19 cellular contexts compared by ENCODE assay signal in genomic region chr11:120317689-120318195, GRCh38. TPM values are rescaled to one million over a fixed set of nuclear protein-coding genes. Genes with fewer than 3 reads are reported as not detected.
DNase-seq lines count a peak whose midpoint lies in the region; ATAC-seq and TF ChIP-seq lines count a peak whose summit lies in the region.
"Had no signal": no experiment of that assay in that cellular context is flagged by ENCODE, and none has a peak within 500 bp of the region (broad histone marks: within the 10 kb centered on the region; RNA-seq: fewer than 3 reads in every experiment).

No MANE protein-coding gene starts in this region.

- no peaks in the 10 kb centered on the region for H3K9me3 ChIP-seq in PC-9 (ENCODE audit: insufficient read depth, low read depth)
- no peaks in the 10 kb centered on the region for H3K9me3 ChIP-seq in transverse colon
- H3K9me3 ChIP-seq in SJCRH30 (replicated peaks), result no peaks in the 10 kb centered on the region

- H3K9me2 ChIP-seq in PC-9 (ENCODE audit: insufficient read depth), result no peaks in the 10 kb centered on the region

- TF ChIP-seq CTCF in PC-9 (conservative IDR thresholded peaks at IDR 0.05) (no peak), dorsolateral prefrontal cortex (IDR thresholded peaks at IDR 0.05 in 54 of 56, conservative IDR thresholded peaks at IDR 0.05 in 2 of 56; ENCODE audit: low read depth in 1 of 56, partially characterized antibody in 56 of 56) (no peak), omental fat pad (IDR thresholded peaks at IDR 0.05) (no peak), transverse colon (IDR thresholded peaks at IDR 0.05) (no peak)

- H3K4me3 ChIP-seq in PC-9, result no peak overlapping the region
- H3K4me3 ChIP-seq in dorsolateral prefrontal cortex, result no peak overlapping the region
- no peak overlapping the region for H3K4me3 ChIP-seq in transverse colon
- H3K4me3 ChIP-seq in SJCRH30, result no peak overlapping the region
- H3K4me3 ChIP-seq: hepatocyte had no signal

- H3K79me2 ChIP-seq in PC-9 (ENCODE audit: low read depth), result no peaks in the 10 kb centered on the region
- H3K79me2 ChIP-seq: hepatocyte had no signal

- no peaks in the 10 kb centered on the region for H4K20me1 ChIP-seq in PC-9 (ENCODE audit: insufficient read depth)

- H3K4me1 ChIP-seq in PC-9 (replicated peaks; ENCODE audit: insufficient read depth), result peaks cover 22% of the 10 kb centered on the region
- H3K4me1 ChIP-seq in transverse colon, result peaks cover 10 to 17% (median 12%) of the 10 kb centered on the region in 4 donors
- H3K4me1 ChIP-seq in SJCRH30, result no peaks in the 10 kb centered on the region

- DNase-seq in PC-9, result no peak
- no peak for DNase-seq in dorsolateral prefrontal cortex
- DNase-seq in omental fat pad (ENCODE audit: low spot score), result no peak
- DNase-seq in transverse colon, result no peak
- no peak for DNase-seq in HK-2 (ENCODE audit: unreplicated experiment)
- DNase-seq in SJCRH30, result no peak
- DNase-seq in activated CD4-positive, CD25-positive, alpha-beta regulatory T cell treated with anti-CD3 and anti-CD28 coated beads, Interleukin-2, amount 50 U/mL, for 72 hours, result no peak
- DNase-seq: activated CD4-positive, alpha-beta T cell treated with anti-CD3 and anti-CD28 coated beads, Interleukin-2, amount 10 ng/mL, durations not matched to agents 24 days and 14 days; activated gamma-delta T cell treated with Interleukin-2 at 50 U/mL for 16 hours; AML-193; cerebellar nuclear complex; COR-L47; effector memory CD8-positive, alpha-beta T cell; KBM-7; NCI-H187; NCI-H226; nephron progenitor cell; substantia nigra had no signal

- in situ Hi-C loops in transverse colon (cut with MboI; ENCODE audit: low pct_ligation_motif_present in 1 of 4, low pct_unique_long_range_greater_than_20kb in 1 of 4, low sequenced_read_pairs in 3 of 4), result no loop called here

- TF ChIP-seq POLR2A in transverse colon (IDR thresholded peaks at IDR 0.05), result no peak

- H3F3A ChIP-seq in PC-9 (ENCODE audit: insufficient read depth, low read depth), result peaks cover 6% of the 10 kb centered on the region

- TF ChIP-seq EP300 in transverse colon (IDR thresholded peaks at IDR 0.05; ENCODE audit: low read depth), result no peak

- ATAC-seq in omental fat pad (ENCODE audit: low FRiP score), result peak; percentile 21
- ATAC-seq: effector memory CD8-positive, alpha-beta T cell had no signal

- no peaks in the 10 kb centered on the region for H3K27me3 ChIP-seq in PC-9 (ENCODE audit: insufficient read depth, low read depth)
- no peaks in the 10 kb centered on the region for H3K27me3 ChIP-seq in dorsolateral prefrontal cortex
- peaks cover 4% of the 10 kb centered on the region for H3K27me3 ChIP-seq in transverse colon
- H3K27me3 ChIP-seq in SJCRH30, result no peaks in the 10 kb centered on the region
- H3K27me3 ChIP-seq: hepatocyte had no signal

- peak overlapping the region; percentile 69 for H3K4me2 ChIP-seq in PC-9

- intact Hi-C loops in PC-9 (cut with micrococcal nuclease; ENCODE audit: unreplicated experiment) (loop anchor here (2.0 kb wide), 2 partner anchors 13 to 15 kb away; no protein-coding TSS in a partner anchor), dorsolateral prefrontal cortex (cut with DNase I) (no loop called here), transverse colon (cut with DNase I; ENCODE audit: low total_unique reads) (no loop called here)

- POLR2A ChIA-PET in PC-9 (lab: Charles Lee; ENCODE audit: unreplicated experiment), result no interaction called here

- H2AFZ ChIP-seq in PC-9, result peak overlapping the region; percentile 37; the same call in 1 of the 2 replicates
- H2AFZ ChIP-seq: hepatocyte had no signal

- CTCF ChIA-PET in PC-9 (lab: Charles Lee), result interaction anchor here (1.3 kb wide), 1 partner anchor 15 kb away, joined by 5 read pairs; no protein-coding TSS in a partner anchor

- H3K36me3 ChIP-seq in PC-9 (ENCODE audit: low read depth) (no peaks in the 10 kb centered on the region), transverse colon (no peaks in the 10 kb centered on the region), SJCRH30 (no peaks in the 10 kb centered on the region)

- H3K27ac ChIP-seq in PC-9 (no peak overlapping the region), dorsolateral prefrontal cortex (peak overlapping the region in 58 of 59 donors; percentile 7 to 90 (median 77)), transverse colon (peak overlapping the region; percentile 56 to 65 (median 62)), SJCRH30 (no peak overlapping the region)
- H3K27ac ChIP-seq: hepatocyte had no signal

- BruUV-seq in PC-9 (replicated peaks; lab: Mats Ljungman, UMichigan), result TSS peak; percentile 68

- WGBS in transverse colon (ENCODE audit: low coverage in 1 of 2), 2 donors, result 77 to 92% methylated on average over 6 to 7 of the region's 7 CpGs

RNA-seq across cellular contexts. Expression of gene TLCD5, which starts 7.4 kb away (rescaled TPM):
- total RNA-seq in PC-9 (2021), result 6.0 and 7.7 TPM in 2 replicates
- total RNA-seq in dorsolateral prefrontal cortex, result 10 to 100 TPM; 10.5 to 31.8 (median 18.5) TPM
- 1 to 10 TPM; 2.9 to 6.1 (median 4.4) TPM for total RNA-seq in omental fat pad
- 1 to 10 TPM in 3 of 4 donors, not detected in 1; 1.3 to 9.4 (median 1.5) TPM for total RNA-seq in transverse colon
- total RNA-seq in SJCRH30 (2014; rRNA removed; shearing (Covaris generic)), result 1.4 and 2.2 TPM in 2 replicates

RNA-seq across cellular contexts. Expression of gene ARHGEF12, which starts 18.5 kb away (rescaled TPM):
- total RNA-seq in PC-9 (2021) (61.5 and 76.5 TPM in 2 replicates), dorsolateral prefrontal cortex (100 to 1,000 TPM; 103 to 277 (median 191) TPM), omental fat pad (100 to 1,000 TPM in 1 of 4 donors, 10 to 100 TPM in 3; 69.8 to 137 (median 75.2) TPM), transverse colon (100 to 1,000 TPM in 2 of 4 donors, 10 to 100 TPM in 2; 75.9 to 116 (median 94.3) TPM)
- 34.0 and 36.2 TPM in 2 replicates for total RNA-seq in SJCRH30 (2014; rRNA removed; shearing (Covaris generic))

Comparison
In these comparisons a context has a peak if more than half of its experiments do, and no peak if none do; other contexts are left out.
1. H3K27ac ChIP-seq: peak in dorsolateral prefrontal cortex (58 of 59) and transverse colon (4 of 4); none in PC-9 (single experiment) and SJCRH30 (single experiment).